In genomic region chr17:18257747-18258355, GRCh38 we compare ENCODE assay signal across 8 cellular contexts. TPM values are rescaled to one million over a fixed set of nuclear protein-coding genes. Genes with fewer than 3 reads are reported as not detected.
A peak's percentile ranks its signal among the peaks of the same experiment; 100 is the strongest.
DNase-seq lines count a peak whose midpoint lies in the region; ATAC-seq and TF ChIP-seq lines count a peak whose summit lies in the region.

No MANE protein-coding gene starts in this region.

- no peaks in the 10 kb centered on the region for H3K9me3 Mint-ChIP-seq in HFFc6
- H3K9me3 Mint-ChIP-seq in activated T-cell treated with anti-CD3 and anti-CD28 coated beads, Interleukin-2, amount 50 U/mL, for 24 hours: no peaks in the 10 kb centered on the region

- H3K9me3 ChIP-seq in stomach: no peaks in the 10 kb centered on the region

- no peaks in the 10 kb centered on the region; the same call in 1 of the 2 replicates for H3K36me3 Mint-ChIP-seq in HFFc6 (ENCODE audit: low read depth)
- peaks cover 47% of the 10 kb centered on the region for H3K36me3 Mint-ChIP-seq in activated T-cell treated with anti-CD3 and anti-CD28 coated beads, Interleukin-2, amount 50 U/mL, for 24 hours (ENCODE audit: low read depth)

- H3K27ac ChIP-seq in stomach: peak overlapping the region; percentile 94 to 98 (median 97)

- DNase-seq in Daoy (ENCODE audit: low read depth) (peak; percentile 82), HFFc6 (peak; percentile 78), NOMO-1 (lab: John Stamatoyannopoulos, UW; ENCODE audit: unreplicated experiment in 2 of 2) (peak; percentile 76), mucosa of gallbladder (ENCODE audit: low spot score) (peak; percentile 51), stomach (peak; percentile 75)
- peak; percentile 69 for DNase-seq in activated T-cell treated with anti-CD3 and anti-CD28 coated beads, Interleukin-2, amount 50 U/mL, for 24 hours

- no peak for TF ChIP-seq POLR2A in stomach (IDR thresholded peaks at IDR 0.05)

- peak overlapping the region; percentile 98 for H3K27ac Mint-ChIP-seq in HFFc6
- peak overlapping the region; percentile 95 for H3K27ac Mint-ChIP-seq in activated T-cell treated with anti-CD3 and anti-CD28 coated beads, Interleukin-2, amount 50 U/mL, for 24 hours

- peak overlapping the region; percentile 100 for H3K4me3 Mint-ChIP-seq in HFFc6
- H3K4me3 Mint-ChIP-seq in activated T-cell treated with anti-CD3 and anti-CD28 coated beads, Interleukin-2, amount 50 U/mL, for 24 hours: peak overlapping the region; percentile 98

- H3K4me1 ChIP-seq in stomach: peaks cover 40 to 59% (median 56%) of the 10 kb centered on the region in 4 donors

- H3K27me3 Mint-ChIP-seq in HFFc6 (ENCODE audit: insufficient read depth): no peaks in the 10 kb centered on the region; the same call in 1 of the 2 replicates
- H3K27me3 Mint-ChIP-seq in activated T-cell treated with anti-CD3 and anti-CD28 coated beads, Interleukin-2, amount 50 U/mL, for 24 hours: no peaks in the 10 kb centered on the region

- intact Hi-C loops in stomach (cut with DNase I; ENCODE audit: low total_unique reads): no loop called here

- H3K4me1 Mint-ChIP-seq in HFFc6 (ENCODE audit: low read depth): peaks cover 33% of the 10 kb centered on the region
- H3K4me1 Mint-ChIP-seq in activated T-cell treated with anti-CD3 and anti-CD28 coated beads, Interleukin-2, amount 50 U/mL, for 24 hours (ENCODE audit: low read depth): peaks cover 42% of the 10 kb centered on the region

- no peak for TF ChIP-seq EP300 in stomach (IDR thresholded peaks at IDR 0.05)

- peaks cover 24 to 40% (median 38%) of the 10 kb centered on the region in 4 donors for H3K36me3 ChIP-seq in stomach

- ATAC-seq in esophagus mucosa (peak; percentile 70), HG02884 (IDR thresholded peaks at IDR 0.05; ENCODE audit: unreplicated experiment) (no peak)

- WGBS in stomach, 5 donors: 1 to 3% (median 2%) methylated on average over 13 to 22 of the region's 22 CpGs

- no peaks in the 10 kb centered on the region for H3K27me3 ChIP-seq in stomach

- H3K4me3 ChIP-seq in stomach: peak overlapping the region; percentile 79 to 99 (median 80)

- TF ChIP-seq CTCF in HFFc6 (IDR thresholded peaks at IDR 0.05) (peak; percentile 32), stomach (IDR thresholded peaks at IDR 0.05) (no peak)

RNA-seq across cellular contexts. Expression of gene FLII, which starts 0.7 kb away (rescaled TPM):
- total RNA-seq in Daoy (2014; rRNA removed; shearing (Covaris generic)): 179 and 192 TPM in 2 replicates
- 100 to 1,000 TPM; 347 to 472 (median 438) TPM for total RNA-seq in HFFc6 (2021; fragmentation: NEBNext Ultra II Directional; extraction: Animal tissue kit (Norgen Biotek cat#: 25700))
- total RNA-seq in esophagus mucosa (210 TPM), mucosa of gallbladder (290 TPM), stomach (100 to 1,000 TPM; 107 to 677 (median 423) TPM)
- 100 to 1,000 TPM; 114 to 237 (median 157) TPM for polyA plus RNA-seq in stomach

RNA-seq across cellular contexts. Expression of gene MIEF2, which starts 2.6 kb away (rescaled TPM):
- 6.3 and 7.9 TPM in 2 replicates for total RNA-seq in Daoy (2014; rRNA removed; shearing (Covaris generic))
- 10 to 100 TPM; 13.3 to 19.9 (median 16.6) TPM for total RNA-seq in HFFc6 (2021; fragmentation: NEBNext Ultra II Directional; extraction: Animal tissue kit (Norgen Biotek cat#: 25700))
- total RNA-seq in esophagus mucosa (6.3 TPM), mucosa of gallbladder (22.8 TPM), stomach (100 to 1,000 TPM in 1 of 5 donors, 10 to 100 TPM in 3, 1 to 10 TPM in 1; 5.2 to 254 (median 12.5) TPM)
- 1 to 10 TPM; 2.1 to 7.5 (median 2.9) TPM for polyA plus RNA-seq in stomach

RNA-seq across cellular contexts. Expression of gene LLGL1, which starts 32.4 kb away (rescaled TPM):
- total RNA-seq in Daoy (2014; rRNA removed; shearing (Covaris generic)): 22.6 and 24.3 TPM in 2 replicates
- 10 to 100 TPM; 38.0 to 50.8 (median 41.0) TPM for total RNA-seq in HFFc6 (2021; fragmentation: NEBNext Ultra II Directional; extraction: Animal tissue kit (Norgen Biotek cat#: 25700))
- total RNA-seq in esophagus mucosa: 17.6 TPM
- total RNA-seq in mucosa of gallbladder: 19.6 TPM
- total RNA-seq in stomach: 10 to 100 TPM in 4 of 5 donors, 1 to 10 TPM in 1; 5.8 to 19.7 (median 10.5) TPM
- 1 to 10 TPM; 5.2 to 9.0 (median 5.5) TPM for polyA plus RNA-seq in stomach

RNA-seq across cellular contexts. Expression of gene TOP3A, which starts 56.9 kb away (rescaled TPM):
- 91.0 and 106 TPM in 2 replicates for total RNA-seq in Daoy (2014; rRNA removed; shearing (Covaris generic))
- 10 to 100 TPM; 23.0 to 26.4 (median 24.0) TPM for total RNA-seq in HFFc6 (2021; fragmentation: NEBNext Ultra II Directional; extraction: Animal tissue kit (Norgen Biotek cat#: 25700))
- total RNA-seq in esophagus mucosa (23.8 TPM), mucosa of gallbladder (25.6 TPM), stomach (100 to 1,000 TPM in 1 of 5 donors, 10 to 100 TPM in 4; 21.9 to 311 (median 30.5) TPM)
- polyA plus RNA-seq in stomach: 10 to 100 TPM in 1 of 3 donors, 1 to 10 TPM in 2; 7.6 to 12.7 (median 9.0) TPM

RNA-seq across cellular contexts. Expression of gene SMCR8, which starts 57.2 kb away (rescaled TPM):
- total RNA-seq in Daoy (2014; rRNA removed; shearing (Covaris generic)): 8.5 TPM in 2 replicates
- total RNA-seq in HFFc6 (2021; fragmentation: NEBNext Ultra II Directional; extraction: Animal tissue kit (Norgen Biotek cat#: 25700)): 10 to 100 TPM; 13.9 to 16.9 (median 15.5) TPM
- 8.6 TPM for total RNA-seq in esophagus mucosa
- total RNA-seq in mucosa of gallbladder: 19.4 TPM
- total RNA-seq in stomach: 10 to 100 TPM in 3 of 5 donors, 1 to 10 TPM in 2; 5.8 to 17.9 (median 13.0) TPM
- polyA plus RNA-seq in stomach: 1 to 10 TPM; 2.4 to 4.0 (median 3.2) TPM
